In genomic region chr6:112010328-112010727, GRCh38 we compare ENCODE assay signal across 1 cellular context.
TF ChIP-seq lines count a peak whose summit lies in the region.

No MANE protein-coding gene starts in this region.

TF ChIP-seq in HCT116, 20 proteins besides CTCF, POLR2A, EP300 and RAD21 (continued from another document):
- no peak for TF ChIP-seq ZFX (IDR thresholded peaks at IDR 0.05)
- TF ChIP-seq YY1 (IDR thresholded peaks at IDR 0.05; ENCODE audit: extremely low read depth, insufficient replicate concordance, low read depth, low read length): no peak
